ENCODE assay signal across 22 cellular contexts in genomic region chr1:61277129-61277801, GRCh38.
DNase-seq lines count a peak whose midpoint lies in the region; ATAC-seq and TF ChIP-seq lines count a peak whose summit lies in the region.
"Had no signal": no experiment of that assay in that cellular context is flagged by ENCODE, and none has a peak within 500 bp of the region (broad histone marks: within the 10 kb centered on the region; RNA-seq: fewer than 3 reads in every experiment).

No MANE protein-coding gene starts in this region.

- no peak for DNase-seq in Right ventricle myocardium superior
- DNase-seq in cardiac septum (ENCODE audit: low spot score) = no peak
- no peak for DNase-seq in heart right ventricle
- no peak for DNase-seq in sigmoid colon
- peak in 1 of 2 donors; percentile 57 for DNase-seq in aorta
- no peak for DNase-seq in DMS53 (lab: John Stamatoyannopoulos, UW)
- DNase-seq: activated CD8-positive, alpha-beta T cell treated with anti-CD3 and anti-CD28 coated beads for 36 hours; activated T-cell treated with anti-CD3 and anti-CD28 coated beads, Interleukin-2, amount 50 U/mL, for 4 hours; Calu3; HCEC 1CT; immature natural killer cell; IMR-90; mesendoderm; MM.1S; NCI-H1694; NCI-H226; stimulated activated naive CD8-positive, alpha-beta T cell treated with anti-CD3 and anti-CD28 coated beads, Interleukin-15, amount 100 ng/mL, for 72 hours; SW 1271 had no signal

- 52 to 63% methylated on average over 10 of the region's 10 CpGs for WGBS in heart right ventricle, 2 donors
- WGBS in sigmoid colon, 2 donors = 83 to 88% methylated on average over 10 of the region's 10 CpGs
- 12 to 21% methylated on average over 10 of the region's 10 CpGs for WGBS in aorta, 2 donors

- peak overlapping the region in 2 of 10 donors; percentile 8 to 15 for H3K4me3 ChIP-seq in heart right ventricle
- no peak overlapping the region for H3K4me3 ChIP-seq in sigmoid colon
- H3K4me3 ChIP-seq in aorta (ENCODE audit: low read length in 2 of 2) = peak overlapping the region; percentile 20 to 32

- peaks cover 5 to 72% (median 35%) of the 10 kb centered on the region in 9 donors for H3K4me1 ChIP-seq in heart right ventricle
- peaks cover 0 to 50% (median 34%) of the 10 kb centered on the region in 4 donors for H3K4me1 ChIP-seq in sigmoid colon
- peaks cover 0 to 9% of the 10 kb centered on the region in 2 donors for H3K4me1 ChIP-seq in aorta (ENCODE audit: control insufficient read depth in 1 of 2, insufficient read depth in 2 of 2, low read length in 2 of 2)

- H3K36me3 ChIP-seq in heart right ventricle (no peaks in the 10 kb centered on the region), sigmoid colon (no peaks in the 10 kb centered on the region), aorta (ENCODE audit: control insufficient read depth in 1 of 2, insufficient read depth in 2 of 2, low read length in 1 of 2) (no peaks in the 10 kb centered on the region)

- intact Hi-C loops in Right ventricle myocardium superior (cut with DNase I) (no loop called here), cardiac septum (cut with DNase I) (loop anchor here (10.0 kb wide), 1 partner anchor 222 kb away; no protein-coding TSS in a partner anchor), heart right ventricle (cut with DNase I) (loop anchor here in 1 of 10 donors (10.0 kb wide), 2 partner anchors 178 to 222 kb away; no protein-coding TSS in a partner anchor), sigmoid colon (cut with DNase I) (no loop called here), aorta (cut with DNase I) (no loop called here)

- TF ChIP-seq EP300 in sigmoid colon (IDR thresholded peaks at IDR 0.05) = no peak

- no peak for TF ChIP-seq CTCF in heart right ventricle (IDR thresholded peaks at IDR 0.05)
- no peak for TF ChIP-seq CTCF in sigmoid colon (IDR thresholded peaks at IDR 0.05)

- no peaks in the 10 kb centered on the region for H3K9me3 ChIP-seq in heart right ventricle
- H3K9me3 ChIP-seq in sigmoid colon = no peaks in the 10 kb centered on the region
- H3K9me3 ChIP-seq in aorta (ENCODE audit: control insufficient read depth, low read length) = no peaks in the 10 kb centered on the region

- H3K27ac ChIP-seq in heart right ventricle = peak overlapping the region in 8 of 10 donors; percentile 14 to 64 (median 55)
- peak overlapping the region; percentile 43 to 72 (median 54) for H3K27ac ChIP-seq in sigmoid colon
- peak overlapping the region; percentile 83 to 96 for H3K27ac ChIP-seq in aorta (ENCODE audit: low read depth in 1 of 2, low read length in 2 of 2)
- H3K27ac ChIP-seq: HL-60, RWPE1 had no signal

- TF ChIP-seq POLR2A in sigmoid colon (IDR thresholded peaks at IDR 0.05) = no peak

- ATAC-seq in Right ventricle myocardium superior (ENCODE audit: poor library complexity) = peak; percentile 50
- ATAC-seq in heart right ventricle = peak in 5 of 8 donors; percentile 16 to 64 (median 41)
- ATAC-seq in aorta (ENCODE audit: low FRiP score) = peak; percentile 62
- no peak for ATAC-seq in GM21528 (IDR thresholded peaks at IDR 0.05; ENCODE audit: low FRiP score, unreplicated experiment)
- no peak for ATAC-seq in GM18870 (IDR thresholded peaks at IDR 0.05; ENCODE audit: unreplicated experiment)
- ATAC-seq: activated CD8-positive, alpha-beta T cell treated with anti-CD3 and anti-CD28 coated beads for 36 hours; activated T-cell treated with anti-CD3 and anti-CD28 coated beads, Interleukin-2, amount 50 U/mL, for 4 hours; stimulated activated naive CD8-positive, alpha-beta T cell treated with anti-CD3 and anti-CD28 coated beads, Interleukin-15, amount 100 ng/mL, for 72 hours had no signal

- H3K27me3 ChIP-seq in heart right ventricle (no peaks in the 10 kb centered on the region), sigmoid colon (no peaks in the 10 kb centered on the region), aorta (ENCODE audit: control insufficient read depth in 1 of 2, insufficient read depth in 2 of 2, low read length in 1 of 2) (no peaks in the 10 kb centered on the region)

Comparison
In these comparisons a context has a peak if more than half of its experiments do, and no peak if none do; other contexts are left out.
1. ATAC-seq: peak in Right ventricle myocardium superior (single experiment), heart right ventricle (5 of 8) and aorta (single experiment); none in GM21528 (single experiment) and GM18870 (single experiment).
2. H3K4me3 ChIP-seq: peak in aorta (2 of 2); none in sigmoid colon (0 of 4).
3. Peak in every context shown above with its lines, with median percentiles within 50 percentile points of each other: H3K27ac ChIP-seq.